In genomic region chr9:109205526-109205925, GRCh38 we compare ENCODE assay signal across 1 cellular context.
TF ChIP-seq lines count a peak whose summit lies in the region.

No MANE protein-coding gene starts in this region.

TF ChIP-seq in GM12878, 131 proteins besides CTCF, POLR2A, EP300 and RAD21 (continued from another document):
- TF ChIP-seq BCLAF1 (IDR thresholded peaks at IDR 0.05) = no peak
- TF ChIP-seq BCL11A (IDR thresholded peaks at IDR 0.05; ENCODE audit: low read depth, low read length) = no peak
- no peak for TF ChIP-seq EZH2 (IDR thresholded peaks at IDR 0.05; ENCODE audit: borderline replicate concordance, control insufficient read depth, low read depth, low read length)
TF ChIP-seq in GM12878: peak in this region for 0.
